ENCODE assay signal across 9 cellular contexts in genomic region chr6:47655719-47656595, GRCh38. TPM values are rescaled to one million over a fixed set of nuclear protein-coding genes. Genes with fewer than 3 reads are reported as not detected.
DNase-seq lines count a peak whose midpoint lies in the region; ATAC-seq lines count a peak whose summit lies in the region.
"Had no signal": no experiment of that assay in that cellular context is flagged by ENCODE, and none has a peak within 500 bp of the region (broad histone marks: within the 10 kb centered on the region; RNA-seq: fewer than 3 reads in every experiment).

No MANE protein-coding gene starts in this region.

- peak; percentile 47 for ATAC-seq in GM18907 (IDR thresholded peaks at IDR 0.05; ENCODE audit: unreplicated experiment)
- peak; percentile 94 to 99 for ATAC-seq in activated naive CD4-positive, alpha-beta T cell treated with anti-CD3 and anti-CD28 coated beads, Interleukin-2, amount 50 U/mL, for 72 hours

- no peaks in the 10 kb centered on the region for H3K9me3 Mint-ChIP-seq in activated naive CD4-positive, alpha-beta T cell treated with anti-CD3 and anti-CD28 coated beads, Interleukin-2, amount 50 U/mL, for 72 hours

- no peaks in the 10 kb centered on the region for H3K27me3 ChIP-seq in MG63

- H3K27ac Mint-ChIP-seq in activated naive CD4-positive, alpha-beta T cell treated with anti-CD3 and anti-CD28 coated beads, Interleukin-2, amount 50 U/mL, for 72 hours = no peak overlapping the region

- H3K4me3 ChIP-seq in MG63 = no peak overlapping the region

- H3K9me3 ChIP-seq in MG63 = peaks cover 2% of the 10 kb centered on the region; the same call in 1 of the 2 replicates

- peak; percentile 65 for DNase-seq in MG63
- peak in 1 of 2 donors; percentile 23 for DNase-seq in activated naive CD4-positive, alpha-beta T cell treated with anti-CD3 and anti-CD28 coated beads, Interleukin-2, amount 50 U/mL, for 72 hours (ENCODE audit: low spot score in 2 of 2)
- DNase-seq in myocyte (ENCODE audit: low read depth) = peak; percentile 69
- DNase-seq in NCI-H1105 treated with DMSO at 0.1 percent for 48 hours (lab: John Stamatoyannopoulos, UW) = no peak
- no peak for DNase-seq in NCI-H2081 treated with DMSO at 0.1 percent for 48 hours (lab: John Stamatoyannopoulos, UW)
- no peak for DNase-seq in DMS79 (lab: John Stamatoyannopoulos, UW)
- no peak for DNase-seq in NAMALWA (ENCODE audit: low spot score)

- H3K36me3 ChIP-seq in MG63 = no peaks in the 10 kb centered on the region

- no peaks in the 10 kb centered on the region for H3K36me3 Mint-ChIP-seq in activated naive CD4-positive, alpha-beta T cell treated with anti-CD3 and anti-CD28 coated beads, Interleukin-2, amount 50 U/mL, for 72 hours

RNA-seq across cellular contexts. Expression of gene ADGRF4, which starts 42.4 kb away (rescaled TPM):
- total RNA-seq in MG63 (2014; rRNA removed; shearing (Covaris generic); ENCODE audit: low replicate concordance) = 0.79 and 2.2 TPM in 2 replicates
- total RNA-seq in activated naive CD4-positive, alpha-beta T cell treated with anti-CD3 and anti-CD28 coated beads, Interleukin-2, amount 50 U/mL, for 72 hours = not detected
- total RNA-seq in myocyte = not detected in 2 replicates
- not detected for polyA plus RNA-seq in myocyte (2012)
- total RNA-seq: dermis microvascular lymphatic vessel endothelial cell had no signal

Comparison
In these comparisons a context has a peak if more than half of its experiments do, and no peak if none do; other contexts are left out.
1. DNase-seq: peak in MG63 (single experiment) and myocyte (single experiment); none in NCI-H1105 treated with DMSO at 0.1 percent for 48 hours (single experiment), NCI-H2081 treated with DMSO at 0.1 percent for 48 hours (single experiment), DMS79 (single experiment) and NAMALWA (single experiment).